In genomic region chr4:170027181-170027829, GRCh38 we compare ENCODE assay signal across 8 cellular contexts. TPM values are rescaled to one million over a fixed set of nuclear protein-coding genes. Genes with fewer than 3 reads are reported as not detected.
DNase-seq lines count a peak whose midpoint lies in the region; ATAC-seq and TF ChIP-seq lines count a peak whose summit lies in the region.

No MANE protein-coding gene starts in this region.

- peak overlapping the region; percentile 31 for H3K27ac Mint-ChIP-seq in T-helper 2 cell treated with Interferon-gamma antibody and Interleukin-4, amounts not matched to agents 5 μg/mL and 100 μg/mL, for 36 hours

- TF ChIP-seq POLR2A in transverse colon (IDR thresholded peaks at IDR 0.05) = no peak

- H3K9me3 ChIP-seq in transverse colon = no peaks in the 10 kb centered on the region

- ATAC-seq in HG02759 (IDR thresholded peaks at IDR 0.05; ENCODE audit: unreplicated experiment) (peak; percentile 67), left ventricle myocardium superior (peak; percentile 95)

- 1 to 4% methylated on average over 9 to 36 of the region's 37 CpGs for WGBS in transverse colon (ENCODE audit: low coverage in 1 of 2), 2 donors

- peak overlapping the region; percentile 90 for H3K4me3 Mint-ChIP-seq in T-helper 2 cell treated with Interferon-gamma antibody and Interleukin-4, amounts not matched to agents 5 μg/mL and 100 μg/mL, for 36 hours

- H3K4me3 ChIP-seq in GM12864 (ENCODE audit: low read depth, low read length) (peak overlapping the region; percentile 81), transverse colon (peak overlapping the region; percentile 37 to 88 (median 72))

- in situ Hi-C loops in transverse colon (cut with MboI; ENCODE audit: low pct_ligation_motif_present in 1 of 4, low pct_unique_long_range_greater_than_20kb in 1 of 4, low sequenced_read_pairs in 3 of 4) = loop anchor here in 3 of 4 donors (25.0 kb wide), 2 partner anchors 390 to 415 kb away; partner anchors contain the start of genes CLCN3 (in 2 of the 3) and NEK1 (in 2 of the 3)

- TF ChIP-seq CTCF in GM12864 (IDR thresholded peaks at IDR 0.05; ENCODE audit: low read depth, low read length, missing control alignments) (no peak), transverse colon (IDR thresholded peaks at IDR 0.05) (no peak)

- peaks cover 5% of the 10 kb centered on the region for H3K9me3 Mint-ChIP-seq in T-helper 2 cell treated with Interferon-gamma antibody and Interleukin-4, amounts not matched to agents 5 μg/mL and 100 μg/mL, for 36 hours

- no peaks in the 10 kb centered on the region for H3K36me3 Mint-ChIP-seq in T-helper 2 cell treated with Interferon-gamma antibody and Interleukin-4, amounts not matched to agents 5 μg/mL and 100 μg/mL, for 36 hours (ENCODE audit: low read depth)

- DNase-seq in GM12864 (ENCODE audit: low read depth) = peak; percentile 71
- DNase-seq in NCI-H1417 (lab: John Stamatoyannopoulos, UW) = peak; percentile 81 to 98 (median 97)
- peak; percentile 84 for DNase-seq in T-helper 2 cell treated with Interferon-gamma antibody and Interleukin-4, amounts not matched to agents 5 μg/mL and 100 μg/mL, for 36 hours (ENCODE audit: low spot score)
- DNase-seq in anterior cingulate cortex (lab: John Stamatoyannopoulos, UW) = peak; percentile 44 to 99 (median 87)
- DNase-seq in left ventricle myocardium superior = peak; percentile 94
- peak; percentile 87 to 98 (median 93) for DNase-seq in posterior cingulate gyrus
- peak; percentile 96 for DNase-seq in transverse colon

- H3K27me3 ChIP-seq in transverse colon = peaks cover 19% of the 10 kb centered on the region

- no peak for TF ChIP-seq EP300 in transverse colon (IDR thresholded peaks at IDR 0.05; ENCODE audit: low read depth)

- peaks cover 66% of the 10 kb centered on the region for H3K27me3 Mint-ChIP-seq in T-helper 2 cell treated with Interferon-gamma antibody and Interleukin-4, amounts not matched to agents 5 μg/mL and 100 μg/mL, for 36 hours (ENCODE audit: low read depth)

- no peaks in the 10 kb centered on the region for H3K36me3 ChIP-seq in transverse colon

- peak overlapping the region; percentile 94 to 96 (median 96) for H3K27ac ChIP-seq in transverse colon

- peaks cover 0 to 12% (median 10%) of the 10 kb centered on the region in 4 donors for H3K4me1 ChIP-seq in transverse colon

- peaks cover 3% of the 10 kb centered on the region for H3K4me1 Mint-ChIP-seq in T-helper 2 cell treated with Interferon-gamma antibody and Interleukin-4, amounts not matched to agents 5 μg/mL and 100 μg/mL, for 36 hours (ENCODE audit: low read depth)

- intact Hi-C loops in left ventricle myocardium superior (cut with micrococcal nuclease) (no loop called here), posterior cingulate gyrus (cut with DNase I) (loop anchor here (5.0 kb wide), 2 partner anchors 220 to 415 kb away; partner anchors contain the start of gene NEK1), transverse colon (cut with DNase I; ENCODE audit: low total_unique reads) (loop anchor here (2.0 kb wide), 1 partner anchor 415 kb away; the partner anchor contains the start of gene NEK1)

RNA-seq across cellular contexts. Expression of gene MFAP3L, which starts 1.1 kb away (rescaled TPM):
- total RNA-seq in left ventricle myocardium superior (3.9 TPM), transverse colon (10 to 100 TPM in 1 of 4 donors, 1 to 10 TPM in 2, under 1 TPM in 1; 0.60 to 25.4 (median 3.6) TPM)

Comparison
In these comparisons a context has a peak if more than half of its experiments do, and no peak if none do; other contexts are left out.
1. Peak in every context shown above with its lines: DNase-seq, ATAC-seq, H3K4me3 ChIP-seq and H3K27ac ChIP-seq.